In genomic region chr10:130711072-130711471, GRCh38 we compare ENCODE assay signal across 28 cellular contexts.
"Had no signal": no experiment of that assay in that cellular context is flagged by ENCODE, and none has a peak within 500 bp of the region (broad histone marks: within the 10 kb centered on the region; RNA-seq: fewer than 3 reads in every experiment).

No MANE protein-coding gene starts in this region.

- H3K27me3 ChIP-seq: brain microvascular endothelial cell, cardiac muscle cell, SJCRH30 had no signal

- H3K4me1 ChIP-seq: SJCRH30 had no signal

- H3K27ac ChIP-seq: brain microvascular endothelial cell, cardiac muscle cell, RWPE1, SJCRH30, VCaP had no signal

- H3K36me3 ChIP-seq: brain microvascular endothelial cell, cardiac muscle cell, SJCRH30 had no signal

- H3K9me3 ChIP-seq: SJCRH30 had no signal

- ATAC-seq: activated T-cell treated with anti-CD3 and anti-CD28 coated beads, Interleukin-2, amount 50 U/mL, for 4 hours; T-helper 17 cell had no signal

- DNase-seq: activated CD4-positive, alpha-beta memory T cell treated with anti-CD3 and anti-CD28 coated beads for 36 hours; activated CD4-positive, alpha-beta T cell treated with anti-CD3 and anti-CD28 coated beads, Interleukin-2, amount 10 ng/mL, durations not matched to agents 7 days and 5 days; activated CD4-positive, CD25-positive, alpha-beta regulatory T cell; activated CD8-positive, alpha-beta memory T cell treated with anti-CD3 and anti-CD28 coated beads for 24 hours; activated gamma-delta T cell; activated naive CD4-positive, alpha-beta T cell treated with anti-CD3 and anti-CD28 coated beads, Interleukin-2, amount 10 ng/mL, durations not matched to agents 7 days and 5 days; activated naive CD8-positive, alpha-beta T cell treated with anti-CD3 and anti-CD28 coated beads for 36 hours; activated T-cell treated with anti-CD3 and anti-CD28 coated beads, Interleukin-2, amount 50 U/mL, for 4 hours; brain microvascular endothelial cell; Kasumi-1; KBM-7; NCI-H1048; NCI-H146; NCI-H187 treated with DMSO at 0.1 percent for 48 hours; NCI-H2081 treated with DMSO at 0.1 percent for 48 hours; NCI-H2171; NCI-H2227 treated with DMSO at 0.1 percent for 48 hours; NCI-H446 treated with DMSO at 0.1 percent for 48 hours; NCI-H524 treated with DMSO at 0.1 percent for 48 hours; NCI-H82; Right ventricle myocardium superior; SJCRH30; T-helper 17 cell; T1000 had no signal

- FAIRE-seq: TTC549 had no signal

- H3K4me3 ChIP-seq: cardiac muscle cell, SJCRH30 had no signal
